Comparison of ENCODE assay signal across 1 cellular context in the genomic region with DNA sequence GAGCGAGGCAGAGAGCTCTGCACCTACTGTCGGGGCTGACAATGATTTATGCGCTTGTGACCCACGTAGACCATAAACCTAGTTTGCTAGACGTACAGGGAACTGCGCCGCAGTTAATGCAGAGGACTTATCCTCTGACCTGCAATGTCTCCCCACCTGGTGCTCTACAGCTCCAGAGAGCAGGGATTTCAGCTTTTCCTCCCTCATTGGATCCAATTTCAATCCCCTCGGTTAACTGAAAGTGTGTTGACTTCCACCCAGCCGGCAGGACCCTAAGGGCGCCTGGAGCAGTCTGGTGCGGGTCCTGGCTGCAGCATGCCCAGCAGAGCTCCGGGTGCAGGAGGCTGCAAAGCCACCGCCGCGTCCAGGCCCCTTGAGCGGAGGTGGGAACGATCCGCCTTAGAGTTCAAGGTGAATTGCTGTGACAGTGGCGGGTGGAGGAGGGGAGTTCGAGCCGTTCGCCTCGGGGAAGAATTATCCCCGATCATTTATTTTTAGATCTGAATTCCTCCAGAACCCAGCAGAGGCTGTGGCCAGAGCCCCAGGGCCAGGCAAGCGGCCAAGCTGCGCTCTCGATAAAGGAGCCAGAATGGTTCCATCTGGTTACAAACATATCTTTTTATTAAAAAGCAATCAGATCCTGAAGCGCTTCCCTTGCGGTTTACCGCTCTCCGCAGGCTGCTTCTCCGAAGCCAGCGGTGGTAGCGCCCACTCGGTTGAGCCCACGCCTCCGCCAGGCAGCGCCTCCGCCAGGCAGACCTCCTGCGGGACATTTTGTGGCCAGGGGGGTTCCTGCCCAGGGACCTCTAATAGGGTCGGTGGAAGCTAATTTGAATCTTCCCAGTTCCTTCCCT.
TF ChIP-seq lines count a peak whose summit lies in the region.

No MANE protein-coding gene starts in this region.

TF ChIP-seq in WTC11, 78 proteins besides CTCF, POLR2A, EP300 and RAD21 (continued from another document):
- TF ChIP-seq, protein P1, sequence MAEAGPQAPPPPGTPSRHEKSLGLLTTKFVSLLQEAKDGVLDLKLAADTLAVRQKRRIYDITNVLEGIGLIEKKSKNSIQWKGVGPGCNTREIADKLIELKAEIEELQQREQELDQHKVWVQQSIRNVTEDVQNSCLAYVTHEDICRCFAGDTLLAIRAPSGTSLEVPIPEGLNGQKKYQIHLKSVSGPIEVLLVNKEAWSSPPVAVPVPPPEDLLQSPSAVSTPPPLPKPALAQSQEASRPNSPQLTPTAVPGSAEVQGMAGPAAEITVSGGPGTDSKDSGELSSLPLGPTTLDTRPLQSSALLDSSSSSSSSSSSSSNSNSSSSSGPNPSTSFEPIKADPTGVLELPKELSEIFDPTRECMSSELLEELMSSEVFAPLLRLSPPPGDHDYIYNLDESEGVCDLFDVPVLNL (CRISPR knock-in tag; IDR thresholded peaks at IDR 0.05; ENCODE audit: borderline replicate concordance, low read depth): no peak
- TF ChIP-seq TEAD1 (CRISPR knock-in tag; IDR thresholded peaks at IDR 0.05): no peak
TF ChIP-seq in WTC11: peak in this region for 0.
